Comparison of ENCODE assay signal across 1 cellular context in genomic region chr20:44948107-44948506, GRCh38.
TF ChIP-seq lines count a peak whose summit lies in the region.

No MANE protein-coding gene starts in this region.

TF ChIP-seq in HepG2, 621 proteins besides CTCF, POLR2A, EP300 and RAD21:
- TF ChIP-seq, protein P1, sequence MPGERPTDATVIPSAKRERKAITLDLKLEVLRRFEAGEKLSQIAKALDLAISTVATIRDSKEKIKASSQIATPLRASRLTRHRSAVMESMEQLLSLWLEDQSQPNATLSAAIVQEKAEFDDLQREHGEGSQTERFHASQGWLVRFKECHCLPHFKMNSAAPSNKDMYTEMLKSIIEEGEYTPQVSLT (CRISPR knock-in tag; IDR thresholded peaks at IDR 0.05; ENCODE audit: borderline replicate concordance, low read depth), result no peak
- TF ChIP-seq POLR2G (IDR thresholded peaks at IDR 0.05; ENCODE audit: low read depth, low read length), result peak; percentile 51; the same call in 1 of the 2 replicates
- 0 out of 2 replicates have a peak, but pooled peaks have one; percentile 15 for TF ChIP-seq POLR2AphosphoS5 (IDR thresholded peaks at IDR 0.05; ENCODE audit: low read depth, low read length)
